19 cellular contexts compared by ENCODE assay signal in genomic region chr6:52548999-52549398, GRCh38.
"Had no signal": no experiment of that assay in that cellular context is flagged by ENCODE, and none has a peak within 500 bp of the region (broad histone marks: within the 10 kb centered on the region; RNA-seq: fewer than 3 reads in every experiment).

No MANE protein-coding gene starts in this region.

- H3K27ac Mint-ChIP-seq: activated naive CD8-positive, alpha-beta T cell treated with anti-CD3 and anti-CD28 coated beads for 36 hours; activated T-cell treated with anti-CD3 and anti-CD28 coated beads, Interleukin-2, amount 50 U/mL, for 24 hours; naive B cell had no signal

- ATAC-seq: heart right ventricle, upper lobe of right lung had no signal

- H3K36me3 ChIP-seq: heart right ventricle, upper lobe of right lung had no signal

- H3K27me3 ChIP-seq: heart right ventricle, spleen, upper lobe of right lung had no signal

- DNase-seq: activated CD4-positive, alpha-beta T cell treated with anti-CD3 and anti-CD28 coated beads, Interleukin-2, amount 50 U/mL, for 1 hour; activated CD4-positive, CD25-positive, alpha-beta regulatory T cell treated with anti-CD3 and anti-CD28 coated beads, Interleukin-2, amount 50 U/mL, for 72 hours; activated naive CD4-positive, alpha-beta T cell treated with Interleukin-2 at 50 U/mL for 16 hours; activated naive CD8-positive, alpha-beta T cell treated with anti-CD3 and anti-CD28 coated beads for 36 hours; activated T-cell treated with anti-CD3 and anti-CD28 coated beads, Interleukin-2, amount 50 U/mL, for 24 hours; cerebellar nuclear complex; heart right ventricle; left colon; mucosa of descending colon; naive B cell; occipital lobe; spleen; stimulated activated CD4-positive, alpha-beta T cell treated with anti-CD3 and anti-CD28 coated beads, Interleukin-4, amount 100 ng/mL, for 1 hour; stimulated activated naive CD4-positive, alpha-beta T cell; T-helper 1 cell; upper lobe of right lung; WERI-Rb-1 had no signal

- H3K9me3 ChIP-seq: heart right ventricle, mucosa of descending colon, spleen, upper lobe of right lung had no signal

- H3K4me3 Mint-ChIP-seq: activated naive CD8-positive, alpha-beta T cell treated with anti-CD3 and anti-CD28 coated beads for 36 hours; activated T-cell treated with anti-CD3 and anti-CD28 coated beads, Interleukin-2, amount 50 U/mL, for 24 hours; memory B cell; naive B cell; neural crest cell had no signal

- H3K27me3 Mint-ChIP-seq: activated naive CD8-positive, alpha-beta T cell treated with anti-CD3 and anti-CD28 coated beads for 36 hours; activated T-cell treated with anti-CD3 and anti-CD28 coated beads, Interleukin-2, amount 50 U/mL, for 24 hours; memory B cell; naive B cell had no signal

- H3K4me3 ChIP-seq: heart right ventricle, mucosa of descending colon, spleen, upper lobe of right lung had no signal

- H3K9me3 Mint-ChIP-seq: activated naive CD8-positive, alpha-beta T cell treated with anti-CD3 and anti-CD28 coated beads for 36 hours; activated T-cell treated with anti-CD3 and anti-CD28 coated beads, Interleukin-2, amount 50 U/mL, for 24 hours; memory B cell; naive B cell; neural crest cell had no signal

- H3K27ac ChIP-seq: spleen, upper lobe of right lung, WERI-Rb-1 had no signal
